14 cellular contexts compared by ENCODE assay signal in genomic region chr22:26480611-26480932, GRCh38. TPM values are rescaled to one million over a fixed set of nuclear protein-coding genes. Genes with fewer than 3 reads are reported as not detected.
A peak's percentile ranks its signal among the peaks of the same experiment; 100 is the strongest.
DNase-seq lines count a peak whose midpoint lies in the region; ATAC-seq and TF ChIP-seq lines count a peak whose summit lies in the region.
"Had no signal": no experiment of that assay in that cellular context is flagged by ENCODE, and none has a peak within 500 bp of the region (broad histone marks: within the 10 kb centered on the region; RNA-seq: fewer than 3 reads in every experiment).

No MANE protein-coding gene starts in this region.

- peaks cover 21% of the 10 kb centered on the region for H3K36me3 ChIP-seq in CD4-positive, CD25-positive, alpha-beta regulatory T cell (ENCODE audit: control insufficient read depth, insufficient read depth, low read length)
- peaks cover 0 to 48% (median 14%) of the 10 kb centered on the region in 9 donors for H3K36me3 ChIP-seq in heart right ventricle

- H3K4me1 Mint-ChIP-seq in CD4-positive, CD25-positive, alpha-beta regulatory T cell, result peaks cover 46 to 74% (median 59%) of the 10 kb centered on the region in 4 donors
- peaks cover 72% of the 10 kb centered on the region for H3K4me1 Mint-ChIP-seq in nephron progenitor cell

- ATAC-seq in CD4-positive, CD25-positive, alpha-beta regulatory T cell (ENCODE audit: low read depth in 2 of 2), result no peak
- no peak for ATAC-seq in activated naive CD4-positive, alpha-beta T cell treated with anti-CD3 and anti-CD28 coated beads, Interleukin-2, amount 50 U/mL, for 72 hours
- no peak for ATAC-seq in heart right ventricle

- DNase-seq in CD4-positive, CD25-positive, alpha-beta regulatory T cell, result no peak
- DNase-seq in Jurkat, Clone E6-1 (ENCODE audit: low read depth, low spot score), result no peak
- DNase-seq in activated naive CD4-positive, alpha-beta T cell treated with anti-CD3 and anti-CD28 coated beads, Interleukin-2, amount 50 U/mL, for 72 hours (ENCODE audit: low spot score in 2 of 2), result no peak
- DNase-seq in nephron progenitor cell (no peak), heart right ventricle (no peak), amygdala (lab: John Stamatoyannopoulos, UW) (no peak), NOMO-1 treated with dmso at 0.1 percent for 144 hours (lab: John Stamatoyannopoulos, UW; ENCODE audit: unreplicated experiment) (no peak), hypothalamus (lab: John Stamatoyannopoulos, UW) (no peak)
- DNase-seq: CD8-positive, alpha-beta memory T cell; foreskin melanocyte; left colon; occipital lobe; stimulated activated CD4-positive, alpha-beta T cell treated with anti-CD3 and anti-CD28 coated beads, Interleukin-4, amount 100 ng/mL, for 4 hours had no signal

- no peaks in the 10 kb centered on the region for H3K27me3 Mint-ChIP-seq in CD4-positive, CD25-positive, alpha-beta regulatory T cell
- H3K27me3 Mint-ChIP-seq in nephron progenitor cell (ENCODE audit: low read depth, poor library complexity), result no peaks in the 10 kb centered on the region
- H3K27me3 Mint-ChIP-seq: CD8-positive, alpha-beta memory T cell had no signal

- no peak for TF ChIP-seq CTCF in nephron progenitor cell (IDR thresholded peaks at IDR 0.05)
- no peak for TF ChIP-seq CTCF in heart right ventricle (IDR thresholded peaks at IDR 0.05)

- 88% methylated on average over 2 of the region's 2 CpGs for WGBS in heart right ventricle, 2 donors

- peak overlapping the region in 2 of 3 donors; percentile 28 to 44 for H3K27ac Mint-ChIP-seq in CD4-positive, CD25-positive, alpha-beta regulatory T cell
- peak overlapping the region; percentile 51 to 93 for H3K27ac Mint-ChIP-seq in activated naive CD4-positive, alpha-beta T cell treated with anti-CD3 and anti-CD28 coated beads, Interleukin-2, amount 50 U/mL, for 72 hours
- no peak overlapping the region for H3K27ac Mint-ChIP-seq in nephron progenitor cell

- H3K4me3 ChIP-seq in CD4-positive, CD25-positive, alpha-beta regulatory T cell (ENCODE audit: low read depth, low read length), result no peak overlapping the region
- peak overlapping the region; percentile 50 for H3K4me3 ChIP-seq in Jurkat, Clone E6-1 (ENCODE audit: low read length)
- H3K4me3 ChIP-seq in heart right ventricle, result no peak overlapping the region

- no peaks in the 10 kb centered on the region for H3K9me3 ChIP-seq in CD4-positive, CD25-positive, alpha-beta regulatory T cell (ENCODE audit: control insufficient read depth in 2 of 2, low read length in 2 of 2)
- no peaks in the 10 kb centered on the region for H3K9me3 ChIP-seq in heart right ventricle

- peaks cover 0 to 2% (median 0%) of the 10 kb centered on the region in 7 donors for H3K9me3 Mint-ChIP-seq in CD4-positive, CD25-positive, alpha-beta regulatory T cell
- H3K9me3 Mint-ChIP-seq in activated naive CD4-positive, alpha-beta T cell treated with anti-CD3 and anti-CD28 coated beads, Interleukin-2, amount 50 U/mL, for 72 hours, result no peaks in the 10 kb centered on the region
- H3K9me3 Mint-ChIP-seq in nephron progenitor cell, result no peaks in the 10 kb centered on the region
- H3K9me3 Mint-ChIP-seq: CD8-positive, alpha-beta memory T cell had no signal

- no peak overlapping the region for H3K27ac ChIP-seq in CD4-positive, CD25-positive, alpha-beta regulatory T cell (ENCODE audit: insufficient read depth, low read length, poor library complexity, severe bottlenecking)
- H3K27ac ChIP-seq in heart right ventricle, result no peak overlapping the region
- H3K27ac ChIP-seq: coronary artery had no signal

- H3K4me1 ChIP-seq in CD4-positive, CD25-positive, alpha-beta regulatory T cell (ENCODE audit: control insufficient read depth, insufficient read depth, low read length, poor library complexity, severe bottlenecking), result peaks cover 46% of the 10 kb centered on the region
- peaks cover 0 to 64% (median 60%) of the 10 kb centered on the region in 9 donors for H3K4me1 ChIP-seq in heart right ventricle

- peak overlapping the region; percentile 44 to 96 (median 90) for H3K4me3 Mint-ChIP-seq in CD4-positive, CD25-positive, alpha-beta regulatory T cell
- peak overlapping the region; percentile 74 for H3K4me3 Mint-ChIP-seq in nephron progenitor cell

- intact Hi-C loops in heart right ventricle (cut with DNase I), result loop anchor here in 2 of 10 donors (5.0 to 10.0 kb wide), 2 partner anchors 112 to 174 kb away; partner anchors contain the start of genes MIAT (in 1 of the 2) and TPST2 (in 1 of the 2)

- peaks cover 24% of the 10 kb centered on the region for H3K36me3 Mint-ChIP-seq in CD4-positive, CD25-positive, alpha-beta regulatory T cell
- peaks cover 37 to 57% of the 10 kb centered on the region in 2 donors for H3K36me3 Mint-ChIP-seq in activated naive CD4-positive, alpha-beta T cell treated with anti-CD3 and anti-CD28 coated beads, Interleukin-2, amount 50 U/mL, for 72 hours
- H3K36me3 Mint-ChIP-seq in nephron progenitor cell (ENCODE audit: low read depth), result peaks cover 23% of the 10 kb centered on the region

- no peaks in the 10 kb centered on the region for H3K27me3 ChIP-seq in CD4-positive, CD25-positive, alpha-beta regulatory T cell (ENCODE audit: control insufficient read depth, insufficient read depth, low read length)
- no peaks in the 10 kb centered on the region for H3K27me3 ChIP-seq in heart right ventricle

RNA-seq across cellular contexts. Expression of gene HPS4, which starts 3.0 kb away (rescaled TPM):
- 44.6 TPM for total RNA-seq in CD4-positive, CD25-positive, alpha-beta regulatory T cell
- 10 to 100 TPM; 12.0 to 16.1 (median 13.6) TPM for polyA plus RNA-seq in CD4-positive, CD25-positive, alpha-beta regulatory T cell
- 55.0 TPM for polyA plus RNA-seq in Jurkat, Clone E6-1 (2012; ENCODE audit: insufficient read depth, insufficient read length)
- total RNA-seq in activated naive CD4-positive, alpha-beta T cell treated with anti-CD3 and anti-CD28 coated beads, Interleukin-2, amount 50 U/mL, for 72 hours, result 10 to 100 TPM; 51.3 to 62.6 TPM
- 10 to 100 TPM in 3 of 10 donors, 1 to 10 TPM in 7; 6.6 to 12.0 (median 9.0) TPM for total RNA-seq in heart right ventricle
- 10 to 100 TPM in 1 of 2 donors, 1 to 10 TPM in 1; 4.6 to 14.3 TPM for polyA plus RNA-seq in heart right ventricle

RNA-seq across cellular contexts. Expression of gene SRRD, which starts 3.1 kb away (rescaled TPM):
- total RNA-seq in CD4-positive, CD25-positive, alpha-beta regulatory T cell, result 27.3 TPM
- 10 to 100 TPM; 25.5 to 34.7 (median 29.1) TPM for polyA plus RNA-seq in CD4-positive, CD25-positive, alpha-beta regulatory T cell
- 31.7 TPM for polyA plus RNA-seq in Jurkat, Clone E6-1 (2012; ENCODE audit: insufficient read depth, insufficient read length)
- 10 to 100 TPM; 18.6 to 27.4 TPM for total RNA-seq in activated naive CD4-positive, alpha-beta T cell treated with anti-CD3 and anti-CD28 coated beads, Interleukin-2, amount 50 U/mL, for 72 hours
- 10 to 100 TPM; 19.5 to 26.3 (median 21.2) TPM for total RNA-seq in heart right ventricle
- polyA plus RNA-seq in heart right ventricle, result 10 to 100 TPM; 11.9 to 17.8 TPM

RNA-seq across cellular contexts. Expression of gene TFIP11, which starts 31.7 kb away (rescaled TPM):
- total RNA-seq in CD4-positive, CD25-positive, alpha-beta regulatory T cell, result 109 TPM
- 10 to 100 TPM; 31.9 to 43.7 (median 39.2) TPM for polyA plus RNA-seq in CD4-positive, CD25-positive, alpha-beta regulatory T cell
- 83.7 TPM for polyA plus RNA-seq in Jurkat, Clone E6-1 (2012; ENCODE audit: insufficient read depth, insufficient read length)
- 10 to 100 TPM; 45.5 to 49.3 TPM for total RNA-seq in activated naive CD4-positive, alpha-beta T cell treated with anti-CD3 and anti-CD28 coated beads, Interleukin-2, amount 50 U/mL, for 72 hours
- total RNA-seq in heart right ventricle, result 10 to 100 TPM; 18.8 to 25.5 (median 22.8) TPM
- polyA plus RNA-seq in heart right ventricle, result 10 to 100 TPM; 22.4 to 25.0 TPM

RNA-seq across cellular contexts. Expression of gene ASPHD2, which starts 51.5 kb away (rescaled TPM):
- total RNA-seq in CD4-positive, CD25-positive, alpha-beta regulatory T cell, result 4.3 TPM
- 1 to 10 TPM; 3.1 to 8.5 (median 4.4) TPM for polyA plus RNA-seq in CD4-positive, CD25-positive, alpha-beta regulatory T cell
- 4.9 TPM for polyA plus RNA-seq in Jurkat, Clone E6-1 (2012; ENCODE audit: insufficient read depth, insufficient read length)
- 10 to 100 TPM in 1 of 2 donors, 1 to 10 TPM in 1; 3.5 to 15.1 TPM for total RNA-seq in activated naive CD4-positive, alpha-beta T cell treated with anti-CD3 and anti-CD28 coated beads, Interleukin-2, amount 50 U/mL, for 72 hours
- 1 to 10 TPM in 1 of 10 donors, under 1 TPM in 7, not detected in 2; 0.07 to 1.8 (median 0.13) TPM for total RNA-seq in heart right ventricle
- under 1 TPM in 1 of 2 donors, not detected in 1; 0.19 TPM for polyA plus RNA-seq in heart right ventricle
